ENCODE assay signal across 23 cellular contexts in the genomic region with DNA sequence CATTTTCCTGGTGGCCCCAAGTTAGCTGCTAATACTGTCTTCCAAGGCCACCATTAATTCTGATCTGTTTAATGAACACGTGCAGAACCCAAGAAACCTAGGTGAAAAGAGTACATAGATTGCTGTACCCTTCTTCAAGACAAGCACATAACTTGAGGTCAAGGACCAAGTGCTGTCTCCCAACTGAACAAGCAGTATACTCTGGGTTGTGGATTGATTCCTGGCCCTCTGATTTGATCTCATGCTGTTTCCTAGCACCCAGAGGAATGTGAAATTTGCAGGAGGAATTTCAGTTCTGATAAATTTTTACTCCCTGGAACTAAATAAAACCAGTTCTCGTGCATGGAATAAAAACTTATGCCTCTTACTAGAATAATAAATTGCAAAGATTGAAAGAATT.
DNase-seq lines count a peak whose midpoint lies in the region; ATAC-seq and TF ChIP-seq lines count a peak whose summit lies in the region.
"Had no signal": no experiment of that assay in that cellular context is flagged by ENCODE, and none has a peak within 500 bp of the region (broad histone marks: within the 10 kb centered on the region; RNA-seq: fewer than 3 reads in every experiment).

No MANE protein-coding gene starts in this region.

- H3K27ac ChIP-seq in colonic mucosa (peak overlapping the region; percentile 9), right cardiac atrium (ENCODE audit: low read length) (peak overlapping the region; percentile 71), parathyroid adenoma (peak overlapping the region; percentile 94), esophagus muscularis mucosa (replicated peaks in 1 of 4) (peak overlapping the region in 2 of 4 donors; percentile 51 to 55)
- H3K27ac ChIP-seq: tibial nerve had no signal

- H3K4me1 ChIP-seq in colonic mucosa (no peaks in the 10 kb centered on the region), right cardiac atrium (ENCODE audit: control insufficient read depth, insufficient read depth, low read length) (peaks cover 9% of the 10 kb centered on the region), parathyroid adenoma (peaks cover 34% of the 10 kb centered on the region), esophagus muscularis mucosa (peaks cover 10 to 16% (median 14%) of the 10 kb centered on the region in 4 donors)

- TF ChIP-seq CTCF in colonic mucosa (IDR thresholded peaks at IDR 0.05) (no peak), parathyroid adenoma (IDR thresholded peaks at IDR 0.05) (no peak), esophagus muscularis mucosa (IDR thresholded peaks at IDR 0.05) (no peak)

- 58% methylated on average over 2 of the region's 2 CpGs for WGBS in right cardiac atrium
- WGBS in esophagus muscularis mucosa: 81% methylated on average over 2 of the region's 2 CpGs

- H3K27me3 ChIP-seq in colonic mucosa (no peaks in the 10 kb centered on the region), right cardiac atrium (ENCODE audit: control insufficient read depth, insufficient read depth) (no peaks in the 10 kb centered on the region), parathyroid adenoma (ENCODE audit: control insufficient read depth, insufficient read depth, low read length) (no peaks in the 10 kb centered on the region), esophagus muscularis mucosa (no peaks in the 10 kb centered on the region)
- H3K27me3 ChIP-seq: tibial nerve had no signal

- H2AFZ ChIP-seq in parathyroid adenoma: peak overlapping the region; percentile 14

- H3K4me2 ChIP-seq in parathyroid adenoma (ENCODE audit: low read length): peak overlapping the region; percentile 42

- intact Hi-C loops in colonic mucosa (cut with DNase I) (no loop called here), right cardiac atrium (cut with DNase I) (no loop called here), esophagus muscularis mucosa (cut with DNase I) (no loop called here)

- TF ChIP-seq POLR2A in esophagus muscularis mucosa (IDR thresholded peaks at IDR 0.05; ENCODE audit: low read depth): no peak

- DNase-seq in EH (ENCODE audit: low read depth): peak; percentile 3
- DNase-seq in colonic mucosa: no peak
- DNase-seq in right cardiac atrium: no peak
- DNase-seq in hepatic stellate cell (ENCODE audit: low spot score): no peak
- DNase-seq in stimulated activated CD4-positive, alpha-beta T cell treated with anti-CD3 and anti-CD28 coated beads, Interleukin-2, amount 100 ng/mL, for 48 hours: no peak
- DNase-seq in KG1 (lab: John Stamatoyannopoulos, UW): no peak
- DNase-seq in esophagus muscularis mucosa (ENCODE audit: extremely low spot score): no peak
- DNase-seq: activated CD4-positive, alpha-beta T cell treated with anti-CD3 and anti-CD28 coated beads for 1 hour; activated T-cell treated with anti-CD3 and anti-CD28 coated beads, Interleukin-2, amount 50 U/mL, for 4 hours; DMS153; effector memory CD8-positive, alpha-beta T cell; HFFc6; midbrain; MV-4-11; NCI-H146; NCI-H2171 treated with DMSO at 0.1 percent for 48 hours; NCI-H524; PC-3; SHP77 treated with DMSO at 0.1 percent for 48 hours; stimulated activated naive CD8-positive, alpha-beta T cell treated with anti-CD3 and anti-CD28 coated beads, Interleukin-15, Interleukin-2, amounts not matched to agents 100 U/mL and 50 U/mL, for 24 hours had no signal

- H3K36me3 ChIP-seq in colonic mucosa (no peaks in the 10 kb centered on the region), parathyroid adenoma (ENCODE audit: control insufficient read depth, insufficient read depth, low read length) (no peaks in the 10 kb centered on the region), esophagus muscularis mucosa (peaks cover 0 to 25% (median 10%) of the 10 kb centered on the region in 4 donors)

- no peaks in the 10 kb centered on the region for H3K9me3 ChIP-seq in colonic mucosa
- H3K9me3 ChIP-seq in right cardiac atrium (ENCODE audit: control insufficient read depth, low read length): no peaks in the 10 kb centered on the region
- H3K9me3 ChIP-seq in parathyroid adenoma (ENCODE audit: control insufficient read depth, low read length): no peaks in the 10 kb centered on the region
- H3K9me3 ChIP-seq in esophagus muscularis mucosa: no peaks in the 10 kb centered on the region
- H3K9me3 ChIP-seq: tibial nerve had no signal

- no peak for TF ChIP-seq EP300 in esophagus muscularis mucosa (IDR thresholded peaks at IDR 0.05)

- H3K9ac ChIP-seq in colonic mucosa (ENCODE audit: low read depth in 2 of 2, low read length in 2 of 2) (no peak overlapping the region), parathyroid adenoma (no peak overlapping the region)

- ATAC-seq in right cardiac atrium: no peak
- ATAC-seq: activated T-cell treated with anti-CD3 and anti-CD28 coated beads, Interleukin-2, amount 50 U/mL, for 4 hours; effector memory CD8-positive, alpha-beta T cell; natural killer cell treated with Interleukin-12 subunit alpha and Interleukin-12 subunit beta and Interleukin-15 and Interleukin-18, amount 100 ng/mL, for 72 hours; PC-3; stimulated activated naive CD8-positive, alpha-beta T cell treated with anti-CD3 and anti-CD28 coated beads, Interleukin-15, Interleukin-2, amounts not matched to agents 100 U/mL and 50 U/mL, for 24 hours had no signal

- H3K4me3 ChIP-seq in colonic mucosa: no peak overlapping the region
- no peak overlapping the region for H3K4me3 ChIP-seq in right cardiac atrium (ENCODE audit: low read length)
- H3K4me3 ChIP-seq in parathyroid adenoma (ENCODE audit: low read depth, low read length): no peak overlapping the region
- no peak overlapping the region for H3K4me3 ChIP-seq in esophagus muscularis mucosa
- H3K4me3 ChIP-seq: tibial nerve had no signal

- peaks cover 7% of the 10 kb centered on the region for H3K79me2 ChIP-seq in parathyroid adenoma
